9 cellular contexts compared by ENCODE assay signal in the genomic region with DNA sequence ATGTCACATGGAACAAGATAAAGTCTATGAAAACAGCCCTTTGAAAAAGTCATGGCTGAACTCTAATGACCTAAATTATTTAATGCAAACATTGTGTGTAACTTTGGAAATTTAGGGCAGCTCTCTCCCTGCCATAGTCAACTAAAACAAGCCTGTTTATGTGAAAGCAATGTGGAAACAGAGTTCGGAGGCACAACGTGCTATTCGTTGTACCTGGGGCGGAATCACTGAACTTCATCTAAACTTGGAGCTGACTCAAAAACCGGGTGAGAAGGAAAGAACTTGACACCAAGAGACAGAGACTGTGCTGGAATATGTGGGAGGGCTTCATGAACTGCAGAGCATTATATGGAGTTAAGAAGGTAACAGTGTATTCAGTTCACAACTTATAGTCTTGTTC.
"Had no signal": no experiment of that assay in that cellular context is flagged by ENCODE, and none has a peak within 500 bp of the region (broad histone marks: within the 10 kb centered on the region; RNA-seq: fewer than 3 reads in every experiment).

No MANE protein-coding gene starts in this region.

- H3K27ac ChIP-seq: HL-60 had no signal

- DNase-seq: H9, HCEC 1CT, IMR-90, KG1 had no signal

- H2AFZ ChIP-seq: GM23338 had no signal

- H3K4me2 ChIP-seq: GM23338 had no signal

- H3K4me1 Mint-ChIP-seq: H9 had no signal

- H3K27ac Mint-ChIP-seq: GM23338, H9 had no signal

- H3K4me3 ChIP-seq: GM23338, K562 had no signal

- FAIRE-seq: H1, H54, K562 had no signal

- ATAC-seq: GM23338, K562 had no signal

- H3K4me3 Mint-ChIP-seq: GM23338, H9 had no signal
